21 cellular contexts compared by ENCODE assay signal in genomic region chr17:16046966-16047365, GRCh38.
"Had no signal": no experiment of that assay in that cellular context is flagged by ENCODE, and none has a peak within 500 bp of the region (broad histone marks: within the 10 kb centered on the region; RNA-seq: fewer than 3 reads in every experiment).

No MANE protein-coding gene starts in this region.

- H3K27ac ChIP-seq: left lung, neutrophil, transverse colon had no signal

- H3K4me1 ChIP-seq: left lung, transverse colon had no signal

- H3K27me3 Mint-ChIP-seq: naive thymus-derived CD4-positive, alpha-beta T cell; T-cell had no signal

- H3K27me3 ChIP-seq: dorsolateral prefrontal cortex, left lung, neutrophil, transverse colon had no signal

- H3K9me3 ChIP-seq: left lung, neutrophil, SK-N-SH, transverse colon had no signal

- H3K9me3 Mint-ChIP-seq: activated naive CD4-positive, alpha-beta T cell treated with anti-CD3 and anti-CD28 coated beads, Interleukin-2, amount 50 U/mL, for 72 hours; T-cell had no signal

- H3K4me3 Mint-ChIP-seq: naive thymus-derived CD4-positive, alpha-beta T cell; T-cell had no signal

- ATAC-seq: activated CD4-positive, CD25-positive, alpha-beta regulatory T cell treated with anti-CD3 and anti-CD28 coated beads, Interleukin-2, amount 50 U/mL, for 24 hours; activated naive CD4-positive, alpha-beta T cell treated with anti-CD3 and anti-CD28 coated beads, Interleukin-2, amount 50 U/mL, for 72 hours; left lung; naive thymus-derived CD4-positive, alpha-beta T cell; T-cell had no signal

- H3K4me3 ChIP-seq: dorsolateral prefrontal cortex, left lung, transverse colon had no signal

- H3K4me1 Mint-ChIP-seq: T-cell had no signal

- DNase-seq: activated CD8-positive, alpha-beta memory T cell treated with anti-CD3 and anti-CD28 coated beads, Interleukin-2, amount 50 U/mL, for 48 hours; activated effector memory CD4-positive, alpha-beta T cell treated with Interleukin-2 at 50 U/mL for 16 hours; aorta; dorsolateral prefrontal cortex; erythroblast; kidney; left lung; mammary epithelial cell; naive thymus-derived CD4-positive, alpha-beta T cell; posterior cingulate gyrus; retina; SHP77; SK-N-SH; stimulated activated CD4-positive, alpha-beta T cell treated with anti-CD3 and anti-CD28 coated beads, Interleukin-2, amount 100 ng/mL, for 48 hours; stimulated activated naive CD4-positive, alpha-beta T cell; T-cell; T1000; transverse colon had no signal
